Comparison of ENCODE assay signal across 14 cellular contexts in the genomic region with DNA sequence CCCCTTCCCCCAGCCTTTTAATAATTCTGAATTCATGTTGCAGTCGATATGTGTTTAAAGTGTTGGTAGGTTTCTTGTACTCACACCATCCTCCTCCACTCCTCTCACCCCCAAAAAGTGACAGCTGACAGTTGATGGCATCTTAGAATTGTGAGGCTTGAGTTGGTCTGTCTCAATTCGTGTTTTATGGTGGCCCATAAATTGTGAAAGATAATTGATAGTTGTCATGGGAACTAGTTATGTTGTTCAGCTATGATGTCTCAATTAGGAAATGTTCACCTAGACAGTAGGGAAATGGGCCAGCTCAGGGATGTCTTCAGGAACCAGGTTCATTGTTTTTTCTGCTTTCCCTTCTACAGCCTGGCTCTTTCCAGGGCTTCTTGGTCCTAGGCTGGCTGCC. TPM values are rescaled to one million over a fixed set of nuclear protein-coding genes. Genes with fewer than 3 reads are reported as not detected.
A peak's percentile ranks its signal among the peaks of the same experiment; 100 is the strongest.
DNase-seq lines count a peak whose midpoint lies in the region; ATAC-seq and TF ChIP-seq lines count a peak whose summit lies in the region.
"Had no signal": no experiment of that assay in that cellular context is flagged by ENCODE, and none has a peak within 500 bp of the region (broad histone marks: within the 10 kb centered on the region; RNA-seq: fewer than 3 reads in every experiment).

No MANE protein-coding gene starts in this region.

- no peak overlapping the region for H3K27ac ChIP-seq in H9 (ENCODE audit: insufficient read length, low read depth, low read length)

- no peak for ATAC-seq in HG02571 (IDR thresholded peaks at IDR 0.05; ENCODE audit: unreplicated experiment)

- DNase-seq in H9, result no peak
- DNase-seq in NCI-H69 (lab: John Stamatoyannopoulos, UW), result peak; percentile 31
- DNase-seq in erythroblast (lab: John Stamatoyannopoulos, UW), result no peak
- DNase-seq in type B pancreatic cell (ENCODE audit: extremely low spot score, unreplicated experiment), result no peak
- DNase-seq in DMS153 (lab: John Stamatoyannopoulos, UW), result no peak
- DNase-seq in NCI-H82 treated with DMSO at 0.1 percent for 48 hours (lab: John Stamatoyannopoulos, UW; ENCODE audit: unreplicated experiment), result no peak
- DNase-seq: C1 segment of cervical spinal cord; CD4-positive, alpha-beta memory T cell; DND-41; GDM1; HCEC 1CT had no signal

- no peaks in the 10 kb centered on the region for H3K9me3 ChIP-seq in H9 (ENCODE audit: control insufficient read depth, low read depth, low read length)

- no peak overlapping the region for H2BK12ac ChIP-seq in H9 (ENCODE audit: insufficient read length, low read depth, low read length)

- no peak overlapping the region for H4K5ac ChIP-seq in H9 (ENCODE audit: insufficient read length, low read depth, low read length)

- no peak overlapping the region for H2BK5ac ChIP-seq in H9 (ENCODE audit: insufficient read length, low read length)

- H4K8ac ChIP-seq in H9 (replicated peaks; ENCODE audit: insufficient read length, low read depth, low read length), result no peak overlapping the region

- H2BK20ac ChIP-seq in H9 (ENCODE audit: low read depth, low read length, poor library complexity, severe bottlenecking), result no peak overlapping the region

- H2AFZ ChIP-seq in H9 (ENCODE audit: low read length), result no peak overlapping the region

- H3T11ph ChIP-seq in H9 (ENCODE audit: low read length), result no peak overlapping the region

- H3K79me2 ChIP-seq in H9 (ENCODE audit: insufficient read depth, low read length), result peaks cover 17% of the 10 kb centered on the region; the same call in 1 of the 2 replicates

- no peak overlapping the region for H3K14ac ChIP-seq in H9 (ENCODE audit: insufficient read depth, low read length)

- no peak overlapping the region for H3K4me2 ChIP-seq in H9 (ENCODE audit: insufficient read depth, insufficient read length, low read length)

- H3K27me3 Mint-ChIP-seq in H9 (ENCODE audit: low read depth) (no peaks in the 10 kb centered on the region), type B pancreatic cell (no peaks in the 10 kb centered on the region)
- H3K27me3 Mint-ChIP-seq: B cell, IgD-negative memory B cell had no signal

- H3K23me2 ChIP-seq in H9 (ENCODE audit: insufficient read length, low read depth, low read length, poor library complexity, severe bottlenecking), result no peaks in the 10 kb centered on the region

- no peak overlapping the region for H3K23ac ChIP-seq in H9 (ENCODE audit: insufficient read length, low read depth, low read length)

- H3K27ac Mint-ChIP-seq in H9, result peak overlapping the region in 2 of 3 experiments; percentile 11 to 42; a peak in 1 of 7 replicates
- peak overlapping the region; percentile 46 for H3K27ac Mint-ChIP-seq in type B pancreatic cell
- H3K27ac Mint-ChIP-seq: B cell; CD4-positive, alpha-beta memory T cell; IgD-negative memory B cell had no signal

- WGBS in H9 (ENCODE audit: extremely low coverage, insufficient read length, low lambda C conversion rate), result no CpG with 5 or more reads among the region's 2 CpGs

- H3K56ac ChIP-seq in H9 (ENCODE audit: insufficient read length, low read depth, low read length), result no peak overlapping the region

- H3K36me3 Mint-ChIP-seq in H9 (ENCODE audit: insufficient read depth in 1 of 3, low read depth in 3 of 3), result peaks cover 2 to 9% (median 9%) of the 10 kb centered on the region in 3 experiments
- H3K36me3 Mint-ChIP-seq in type B pancreatic cell, result peaks cover 26% of the 10 kb centered on the region
- H3K36me3 Mint-ChIP-seq: CD4-positive, alpha-beta memory T cell had no signal

- H3K4me1 Mint-ChIP-seq in H9 (peaks cover 30 to 39% of the 10 kb centered on the region in 2 experiments), type B pancreatic cell (ENCODE audit: unreplicated experiment) (peaks cover 42% of the 10 kb centered on the region)

- TF ChIP-seq CTCF in H9 (conservative IDR thresholded peaks at IDR 0.05), result no peak
- TF ChIP-seq CTCF in type B pancreatic cell (conservative IDR thresholded peaks at IDR 0.05), result no peak

- no peak overlapping the region for H2BK15ac ChIP-seq in H9 (ENCODE audit: low read depth, low read length)

- no peak overlapping the region for H3K18ac ChIP-seq in H9 (ENCODE audit: insufficient read length, low read depth, low read length)

- no peaks in the 10 kb centered on the region for H4K20me1 ChIP-seq in H9 (ENCODE audit: control insufficient read depth, insufficient read depth, insufficient read length)

- TF ChIP-seq POLR2A in erythroblast (IDR thresholded peaks at IDR 0.05; ENCODE audit: low read length), result peak; percentile 45

- no peaks in the 10 kb centered on the region for H3K79me1 ChIP-seq in H9 (ENCODE audit: insufficient read depth, low read depth, low read length, poor library complexity, severe bottlenecking)

- no peak overlapping the region for H2AK5ac ChIP-seq in H9 (ENCODE audit: insufficient read length, low read length)

- no peak overlapping the region for H3K4ac ChIP-seq in H9 (ENCODE audit: low read depth, low read length)

- H3K4me1 ChIP-seq in H9 (ENCODE audit: insufficient read depth, low read length), result peaks cover 4% of the 10 kb centered on the region; the same call in 1 of the 2 replicates

- no peaks in the 10 kb centered on the region for H3K27me3 ChIP-seq in H9 (ENCODE audit: insufficient read depth, low read length)

- no peak overlapping the region for H3K9ac ChIP-seq in H9 (ENCODE audit: extremely low read depth, insufficient read length, low read length)

- no peaks in the 10 kb centered on the region for H3K9me3 Mint-ChIP-seq in H9
- H3K9me3 Mint-ChIP-seq in type B pancreatic cell, result peaks cover 4% of the 10 kb centered on the region
- H3K9me3 Mint-ChIP-seq: CD4-positive, alpha-beta memory T cell; IgD-negative memory B cell had no signal

- H3K4me3 Mint-ChIP-seq in H9, result no peak overlapping the region
- no peak overlapping the region for H3K4me3 Mint-ChIP-seq in type B pancreatic cell
- H3K4me3 Mint-ChIP-seq: B cell; CD4-positive, alpha-beta memory T cell; IgD-negative memory B cell had no signal

- H2BK120ac ChIP-seq in H9 (ENCODE audit: low read depth, low read length, poor library complexity, severe bottlenecking), result no peak overlapping the region

- no peak overlapping the region for H4K91ac ChIP-seq in H9 (ENCODE audit: insufficient read length, low read depth, low read length)

RNA-seq across cellular contexts. Expression of gene NEDD4L, which starts 12.1 kb away (rescaled TPM):
- total RNA-seq in H9 (2021) (56.1 and 76.3 TPM in 2 replicates), type B pancreatic cell (ENCODE audit: low replicate concordance) (84.7 and 93.5 TPM in 2 replicates)
